ENCODE assay signal across 8 cellular contexts in the genomic region with DNA sequence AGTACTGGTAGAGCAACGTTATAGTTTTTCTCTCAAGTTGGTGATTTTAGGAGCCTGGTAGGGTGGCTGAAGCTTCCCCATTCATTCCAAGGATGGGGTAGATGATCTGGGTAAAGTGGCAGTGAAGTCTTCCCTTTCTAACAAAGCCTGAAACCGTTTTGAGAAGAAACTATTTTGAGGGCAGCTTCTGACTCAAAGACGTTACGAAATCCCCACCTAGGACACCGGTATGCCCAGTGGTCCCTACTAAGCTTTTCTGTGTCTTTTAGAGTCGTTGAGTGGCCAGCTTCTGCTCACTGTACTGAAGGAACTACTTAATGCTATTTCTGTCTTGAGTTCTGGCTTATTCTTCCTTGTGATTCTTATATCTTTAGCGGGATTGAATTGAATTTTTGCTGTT. TPM values are rescaled to one million over a fixed set of nuclear protein-coding genes. Genes with fewer than 3 reads are reported as not detected.
A peak's percentile ranks its signal among the peaks of the same experiment; 100 is the strongest.
DNase-seq lines count a peak whose midpoint lies in the region; ATAC-seq and TF ChIP-seq lines count a peak whose summit lies in the region.

No MANE protein-coding gene starts in this region.

- H3K9ac ChIP-seq in adipocyte (ENCODE audit: low read length), result peak overlapping the region; percentile 73

- peaks cover 38% of the 10 kb centered on the region for H3K4me1 ChIP-seq in left ventricle myocardium inferior
- peaks cover 11% of the 10 kb centered on the region for H3K4me1 ChIP-seq in adipocyte (ENCODE audit: control insufficient read depth, insufficient read depth, low read length)
- peaks cover 22% of the 10 kb centered on the region for H3K4me1 ChIP-seq in lower lobe of right lung
- peaks cover 0 to 5% of the 10 kb centered on the region in 2 donors for H3K4me1 ChIP-seq in aorta (ENCODE audit: control insufficient read depth in 1 of 2, insufficient read depth in 2 of 2, low read length in 2 of 2)

- intact Hi-C loops in left ventricle myocardium inferior (cut with micrococcal nuclease) (no loop called here), left cardiac atrium (cut with DNase I) (no loop called here), lower lobe of right lung (cut with DNase I) (no loop called here), aorta (cut with DNase I) (no loop called here)

- TF ChIP-seq CTCF in left ventricle myocardium inferior (IDR thresholded peaks at IDR 0.05; ENCODE audit: borderline replicate concordance), result no peak
- no peak for TF ChIP-seq CTCF in lower lobe of right lung (IDR thresholded peaks at IDR 0.05)

- WGBS in aorta, 2 donors, result 13 to 14% methylated on average over 7 of the region's 7 CpGs

- H3K27ac ChIP-seq in left ventricle myocardium inferior (replicated peaks) (peak overlapping the region; percentile 91), lower lobe of right lung (peak overlapping the region; percentile 84), aorta (ENCODE audit: low read depth in 1 of 2, low read length in 2 of 2) (peak overlapping the region in 1 of 2 donors; percentile 18)

- ATAC-seq in left cardiac atrium, result no peak
- ATAC-seq in lower lobe of right lung, result no peak
- no peak for ATAC-seq in aorta (ENCODE audit: low FRiP score)
- ATAC-seq in GM19035 (IDR thresholded peaks at IDR 0.05; ENCODE audit: unreplicated experiment), result no peak

- H3K9me3 ChIP-seq in left ventricle myocardium inferior (replicated peaks), result no peaks in the 10 kb centered on the region
- H3K9me3 ChIP-seq in adipocyte (ENCODE audit: control insufficient read depth, low read length), result no peaks in the 10 kb centered on the region
- H3K9me3 ChIP-seq in lower lobe of right lung, result no peaks in the 10 kb centered on the region
- no peaks in the 10 kb centered on the region for H3K9me3 ChIP-seq in aorta (ENCODE audit: control insufficient read depth, low read length)

- DNase-seq in left ventricle myocardium inferior, result no peak
- DNase-seq in left cardiac atrium, result no peak
- DNase-seq in adipocyte (ENCODE audit: low read depth), result peak; percentile 65
- no peak for DNase-seq in lower lobe of right lung
- DNase-seq in aorta, result no peak
- DNase-seq in SHP77 treated with DMSO at 0.1 percent for 48 hours (lab: John Stamatoyannopoulos, UW), result no peak
- DNase-seq in NCI-H2107 treated with DMSO at 0.1 percent for 48 hours (lab: John Stamatoyannopoulos, UW; ENCODE audit: unreplicated experiment), result no peak

- H3K27me3 ChIP-seq in left ventricle myocardium inferior (ENCODE audit: low read depth) (no peaks in the 10 kb centered on the region), adipocyte (replicated peaks; ENCODE audit: control insufficient read depth, insufficient read depth, low read length) (no peaks in the 10 kb centered on the region), lower lobe of right lung (ENCODE audit: low read depth) (no peaks in the 10 kb centered on the region), aorta (ENCODE audit: control insufficient read depth in 1 of 2, insufficient read depth in 2 of 2, low read length in 1 of 2) (no peaks in the 10 kb centered on the region)

- H3K4me3 ChIP-seq in left ventricle myocardium inferior (peak overlapping the region; percentile 99), adipocyte (ENCODE audit: low read length) (peak overlapping the region; percentile 82), lower lobe of right lung (peak overlapping the region; percentile 91), aorta (ENCODE audit: low read length in 2 of 2) (peak overlapping the region; percentile 80 to 99)

- no peaks in the 10 kb centered on the region for H3K36me3 ChIP-seq in left ventricle myocardium inferior
- no peaks in the 10 kb centered on the region for H3K36me3 ChIP-seq in adipocyte (ENCODE audit: control insufficient read depth, insufficient read depth, low read length, severe bottlenecking)
- H3K36me3 ChIP-seq in lower lobe of right lung, result no peaks in the 10 kb centered on the region
- no peaks in the 10 kb centered on the region for H3K36me3 ChIP-seq in aorta (ENCODE audit: control insufficient read depth in 1 of 2, insufficient read depth in 2 of 2, low read length in 1 of 2)

RNA-seq across cellular contexts. Expression of gene WDTC1, which starts 1.4 kb away (rescaled TPM):
- total RNA-seq in left ventricle myocardium inferior (61.1 TPM), left cardiac atrium (10 to 100 TPM; 50.6 to 54.2 TPM), lower lobe of right lung (45.7 TPM), aorta (10 to 100 TPM; 34.0 to 38.5 TPM)
- 10 to 100 TPM; 12.8 to 19.3 TPM for polyA plus RNA-seq in aorta
